In the genomic region with DNA sequence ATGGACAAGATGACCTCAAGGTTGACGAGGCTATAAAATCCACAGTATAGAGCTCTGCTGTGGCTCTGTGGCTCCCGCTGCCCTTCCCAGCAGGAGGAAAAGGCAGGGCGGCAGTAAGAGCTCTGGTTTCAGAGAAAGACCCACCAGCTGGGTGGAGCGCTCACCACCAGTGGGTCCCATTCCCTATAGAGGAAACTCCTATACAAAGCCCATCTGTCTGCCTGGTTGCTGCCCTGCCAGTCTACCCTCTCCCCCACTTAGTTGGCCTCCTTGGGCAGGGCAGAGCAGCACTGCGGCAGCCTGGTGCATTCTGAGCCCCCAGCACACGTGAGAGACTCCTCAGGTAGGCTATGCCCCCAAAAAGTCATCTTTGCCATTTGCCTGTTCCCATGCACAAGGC, we compare ENCODE assay signal across 18 cellular contexts.
"Had no signal": no experiment of that assay in that cellular context is flagged by ENCODE, and none has a peak within 500 bp of the region (broad histone marks: within the 10 kb centered on the region; RNA-seq: fewer than 3 reads in every experiment).

No MANE protein-coding gene starts in this region.

- H3K27me3 ChIP-seq: hepatocyte had no signal

- H3K27ac ChIP-seq: foreskin keratinocyte, hepatocyte had no signal

- H3K4me3 Mint-ChIP-seq: activated naive CD4-positive, alpha-beta T cell treated with anti-CD3 and anti-CD28 coated beads for 36 hours; activated naive CD8-positive, alpha-beta T cell treated with anti-CD3 and anti-CD28 coated beads, Interleukin-2, amount 10 ng/mL, durations not matched to agents 7 days and 5 days; dendritic cell treated with granulocyte-macrophage colony-stimulating factor and Interleukin-4, amounts not matched to agents 40 ng/mL and 50 ng/mL, for 4 days; naive B cell; WTC11 had no signal

- DNase-seq: activated naive CD4-positive, alpha-beta T cell treated with anti-CD3 and anti-CD28 coated beads for 36 hours; activated T-cell treated with anti-CD3 and anti-CD28 coated beads, Interleukin-2, amount 50 U/mL, for 1 hour; amygdala; effector CD4-positive, alpha-beta T cell; foreskin keratinocyte; mesenchymal stem cell; naive B cell; nucleus accumbens; stimulated activated CD4-positive, alpha-beta T cell treated with anti-CD3 and anti-CD28 coated beads, Interleukin-4, amount 100 ng/mL, for 24 hours; stimulated activated naive CD4-positive, alpha-beta T cell treated with Interleukin-2 at 50 U/mL for 16 hours; substantia nigra; T-helper 9 cell had no signal

- H3K4me1 Mint-ChIP-seq: activated naive CD8-positive, alpha-beta T cell treated with anti-CD3 and anti-CD28 coated beads, Interleukin-2, amount 10 ng/mL, durations not matched to agents 7 days and 5 days had no signal

- H3K9me3 Mint-ChIP-seq: activated naive CD4-positive, alpha-beta T cell treated with anti-CD3 and anti-CD28 coated beads for 36 hours; activated naive CD8-positive, alpha-beta T cell treated with anti-CD3 and anti-CD28 coated beads, Interleukin-2, amount 10 ng/mL, durations not matched to agents 7 days and 5 days; dendritic cell treated with granulocyte-macrophage colony-stimulating factor and Interleukin-4, amounts not matched to agents 40 ng/mL and 50 ng/mL, for 4 days; WTC11 had no signal

- H3K9me3 ChIP-seq: tibial nerve had no signal

- H3K27ac Mint-ChIP-seq: activated naive CD4-positive, alpha-beta T cell treated with anti-CD3 and anti-CD28 coated beads for 36 hours; activated naive CD8-positive, alpha-beta T cell treated with anti-CD3 and anti-CD28 coated beads, Interleukin-2, amount 10 ng/mL, durations not matched to agents 7 days and 5 days; dendritic cell treated with granulocyte-macrophage colony-stimulating factor and Interleukin-4, amounts not matched to agents 40 ng/mL and 50 ng/mL, for 4 days; naive B cell; WTC11 had no signal

- ATAC-seq: foreskin keratinocyte, sciatic nerve, WTC11 had no signal

- H3K36me3 Mint-ChIP-seq: activated naive CD8-positive, alpha-beta T cell treated with anti-CD3 and anti-CD28 coated beads, Interleukin-2, amount 10 ng/mL, durations not matched to agents 7 days and 5 days; naive B cell; WTC11 had no signal

- H3K4me1 ChIP-seq: foreskin keratinocyte had no signal

- H3K4me3 ChIP-seq: hepatocyte, tibial nerve had no signal
